In the genomic region with DNA sequence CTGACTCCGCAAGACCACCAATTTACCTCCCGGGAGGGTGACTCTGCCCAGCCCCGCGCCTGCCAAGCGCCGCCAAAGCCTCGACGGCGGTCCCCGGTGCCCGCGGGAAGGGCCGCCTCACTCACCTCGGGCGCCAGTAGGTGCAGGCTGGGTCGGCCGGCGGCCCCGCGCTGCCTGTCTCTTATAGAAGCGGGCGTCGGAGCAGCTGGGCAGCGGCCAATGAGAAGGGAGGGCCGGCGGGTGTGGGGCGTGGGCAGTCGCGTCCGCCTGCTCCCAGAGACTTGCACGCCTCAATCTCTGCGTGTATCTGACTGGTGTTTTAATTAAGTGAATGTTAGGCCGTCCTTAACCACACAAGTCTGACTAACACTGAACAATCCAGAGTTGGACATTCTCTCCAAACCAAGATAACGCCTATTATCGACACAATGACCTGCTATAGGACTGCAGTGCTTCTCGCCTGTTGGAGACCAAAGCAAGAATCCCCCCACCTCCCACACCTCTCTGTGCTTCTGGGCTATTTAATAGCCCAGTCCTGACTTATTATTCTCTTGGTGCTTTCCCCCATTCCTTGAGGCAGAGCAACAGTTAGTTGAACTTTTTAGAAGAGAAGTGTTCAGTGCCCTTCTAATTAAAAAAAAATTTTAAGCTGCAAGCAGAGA, we compare ENCODE assay signal across 9 cellular contexts. TPM values are rescaled to one million over a fixed set of nuclear protein-coding genes. Genes with fewer than 3 reads are reported as not detected.
DNase-seq lines count a peak whose midpoint lies in the region; ATAC-seq, FAIRE-seq and TF ChIP-seq lines count a peak whose summit lies in the region.
"Had no signal": no experiment of that assay in that cellular context is flagged by ENCODE, and none has a peak within 500 bp of the region (broad histone marks: within the 10 kb centered on the region; RNA-seq: fewer than 3 reads in every experiment).

A gene (minus strand): TSS at position 154 of the 662 bp plus-strand sequence. CDS start 5,507 bp downstream, outside the sequence.

- H3K4me1 Mint-ChIP-seq in activated naive CD4-positive, alpha-beta T cell treated with anti-CD3 and anti-CD28 coated beads for 36 hours (ENCODE audit: low read depth) = no peaks in the 10 kb centered on the region

- intact Hi-C loops in K562 (cut with micrococcal nuclease) = no loop called here
- intact Hi-C loops in activated naive CD4-positive, alpha-beta T cell treated with anti-CD3 and anti-CD28 coated beads for 36 hours (cut with micrococcal nuclease) = no loop called here

- no peak for FAIRE-seq in K562 (lab: Jason Lieb, UNC)

- H3K27me3 ChIP-seq in HUES6 (ENCODE audit: control insufficient read depth, insufficient read depth, low read length) = peaks cover 43% of the 10 kb centered on the region
- peaks cover 26 to 28% of the 10 kb centered on the region in 2 experiments for H3K27me3 ChIP-seq in K562 (ENCODE audit: control insufficient read depth in 2 of 2, insufficient read depth in 2 of 2, low read length in 2 of 2)
- H3K27me3 ChIP-seq in suprapubic skin = peaks cover 12% of the 10 kb centered on the region

- TF ChIP-seq CTCF in K562 (IDR thresholded peaks at IDR 0.05 in 2 of 3, conservative IDR thresholded peaks at IDR 0.05 in 1 of 3; ENCODE audit: insufficient read depth in 2 of 3, low read depth in 1 of 3, low read length in 3 of 3) (no peak), suprapubic skin (IDR thresholded peaks at IDR 0.05) (no peak)

- no peak within 1 kb of the TSS for H3K27ac Mint-ChIP-seq in activated naive CD4-positive, alpha-beta T cell treated with anti-CD3 and anti-CD28 coated beads for 36 hours

- TF ChIP-seq RAD21 in K562 (CRISPR knock-in tag; conservative IDR thresholded peaks at IDR 0.05 in 1 of 2, IDR thresholded peaks at IDR 0.05 in 1 of 2) = no peak

- H3K36me3 Mint-ChIP-seq in activated naive CD4-positive, alpha-beta T cell treated with anti-CD3 and anti-CD28 coated beads for 36 hours (ENCODE audit: low read depth) = peaks cover 7% of the 10 kb centered on the region

- 10% methylated on average over 32 of the region's 36 CpGs for WGBS in K562 (ENCODE audit: insufficient coverage, low coverage, missing lambda C conversion rate)
- WGBS in suprapubic skin = 15% methylated on average over 6 of the region's 36 CpGs

- DNase-seq in K562 (ENCODE audit: extremely low read depth in 1 of 4, low spot score in 3 of 4) (peak in 2 of 4 experiments; percentile 12 to 15), iPS-NIHi7 (ENCODE audit: extremely low spot score) (peak; percentile 79), suprapubic skin (ENCODE audit: low spot score in 2 of 2) (no peak), NCI-H128 (lab: John Stamatoyannopoulos, UW; ENCODE audit: unreplicated experiment) (no peak)
- DNase-seq in stimulated activated CD4-positive, alpha-beta T cell treated with anti-CD3 and anti-CD28 coated beads, Interleukin-4, amount 100 ng/mL, for 4 hours = no peak
- no peak for DNase-seq in activated naive CD4-positive, alpha-beta T cell treated with anti-CD3 and anti-CD28 coated beads for 36 hours
- DNase-seq: activated CD4-positive, alpha-beta T cell treated with anti-CD3 and anti-CD28 coated beads, Interleukin-2, amount 50 U/mL, for 1 hour; MV-4-11 had no signal

- H3K4me1 ChIP-seq in HUES6 (ENCODE audit: control insufficient read depth, insufficient read depth, low read length) (no peaks in the 10 kb centered on the region), K562 (replicated peaks in 1 of 2; ENCODE audit: control insufficient read depth in 2 of 2, insufficient read depth in 2 of 2, low read length in 2 of 2) (peaks cover 0 to 5% of the 10 kb centered on the region in 2 experiments; a peak in 1 of 5 replicates), suprapubic skin (peaks cover 11% of the 10 kb centered on the region)

- CTCF ChIA-PET in K562 (lab: Yijun Ruan, JAX; ENCODE audit: low intra/inter-chr PET ratio) = no interaction called here
- CTCF ChIA-PET in activated naive CD4-positive, alpha-beta T cell treated with anti-CD3 and anti-CD28 coated beads for 36 hours (lab: Charles Lee) = no interaction called here

- H3K9ac ChIP-seq in HUES6 (ENCODE audit: low read length) (no peak within 1 kb of the TSS), K562 (ENCODE audit: insufficient read depth in 1 of 2, low read depth in 2 of 2, low read length in 2 of 2) (no peak within 1 kb of the TSS)

- H3K79me2 ChIP-seq in K562 (ENCODE audit: control insufficient read depth, insufficient read depth, low read length) = no peaks in the 10 kb centered on the region

- POLR2A ChIA-PET in K562 (lab: Yijun Ruan, JAX) = no interaction called here

- no peaks in the 10 kb centered on the region for H3K9me3 ChIP-seq in HUES6 (ENCODE audit: control insufficient read depth, insufficient read depth, low read depth, low read length)
- no peaks in the 10 kb centered on the region for H3K9me3 ChIP-seq in K562 (replicated peaks; ENCODE audit: control insufficient read depth, insufficient read depth, low read depth, low read length)
- no peaks in the 10 kb centered on the region for H3K9me3 ChIP-seq in suprapubic skin

- H3K36me3 ChIP-seq in HUES6 (ENCODE audit: control insufficient read depth, insufficient read depth, low read length) = no peaks in the 10 kb centered on the region
- no peaks in the 10 kb centered on the region for H3K36me3 ChIP-seq in K562 (ENCODE audit: control insufficient read depth, insufficient read depth, low read length)
- H3K36me3 ChIP-seq in suprapubic skin = no peaks in the 10 kb centered on the region

- H3K9me3 Mint-ChIP-seq in activated naive CD4-positive, alpha-beta T cell treated with anti-CD3 and anti-CD28 coated beads for 36 hours = no peaks in the 10 kb centered on the region

- no peak within 1 kb of the TSS for H3K4me2 ChIP-seq in K562 (ENCODE audit: insufficient read depth, low read length)

- H3K27me3 Mint-ChIP-seq in activated naive CD4-positive, alpha-beta T cell treated with anti-CD3 and anti-CD28 coated beads for 36 hours (ENCODE audit: low read depth) = peaks cover 39% of the 10 kb centered on the region

- in situ Hi-C loops in K562 (cut with MboI) = no loop called here

- peaks cover 5% of the 10 kb centered on the region; the same call in 1 of the 2 replicates for H4K20me1 ChIP-seq in K562 (replicated peaks; ENCODE audit: control insufficient read depth, insufficient read depth, low read length)

- no peaks in the 10 kb centered on the region for H3K9me1 ChIP-seq in K562 (ENCODE audit: control insufficient read depth, insufficient read depth, low read length)

- TF ChIP-seq EP300 in K562 (IDR thresholded peaks at IDR 0.05; ENCODE audit: low read length) = no peak
- TF ChIP-seq EP300 in suprapubic skin (IDR thresholded peaks at IDR 0.05) = no peak

- H2AFZ ChIP-seq in K562 (ENCODE audit: low read depth, low read length) = no peak within 1 kb of the TSS

- no TSS peak for BruUV-seq in K562 (replicated peaks; lab: Mats Ljungman, UMichigan)

- ATAC-seq in K562 = peak; percentile 62

- H3K4me3 ChIP-seq in HUES6 (ENCODE audit: low read depth, low read length) (peak within 1 kb of the TSS; percentile 38), K562 (no peak within 1 kb of the TSS), suprapubic skin (peak within 1 kb of the TSS; percentile 24)

- TF ChIP-seq POLR2A in K562 (conservative IDR thresholded peaks at IDR 0.05) = no peak
- TF ChIP-seq POLR2A in suprapubic skin (IDR thresholded peaks at IDR 0.05) = no peak

- H3K27ac ChIP-seq in HUES6 (ENCODE audit: low read depth, low read length) (no peak within 1 kb of the TSS), K562 (ENCODE audit: extremely low read depth, low read depth, low read length) (no peak within 1 kb of the TSS), suprapubic skin (no peak within 1 kb of the TSS)

- no peak within 1 kb of the TSS for H3K4me3 Mint-ChIP-seq in activated naive CD4-positive, alpha-beta T cell treated with anti-CD3 and anti-CD28 coated beads for 36 hours

TF ChIP-seq in K562, 482 proteins besides CTCF, POLR2A, EP300 and RAD21:
- TF ChIP-seq EGR1 (conservative IDR thresholded peaks at IDR 0.05) (0 out of 2 replicates have a peak, but pooled peaks have one; percentile 9), ZNF780A (CRISPR knock-in tag; IDR thresholded peaks at IDR 0.05) (no peak), FOSL1 (tag; conservative IDR thresholded peaks at IDR 0.05) (peak; percentile 44)

RNA-seq across cellular contexts. Expression of the gene that starts here (rescaled TPM):
- 0.05 and 0.74 TPM in 2 replicates for total RNA-seq in K562 (2011; cell fraction: chromatin; rRNA removed; ENCODE audit: low replicate concordance)
- 0.17 and 0.53 TPM in 2 replicates for total RNA-seq in K562 (2011; cell fraction: nucleolus; rRNA removed)
- total RNA-seq in K562 (2011; cell fraction: nucleoplasm; rRNA removed) = 0.38 and 0.44 TPM in 2 replicates
- 0.04 and 0.05 TPM in 2 replicates for total RNA-seq in K562 (2014; rRNA removed)
- total RNA-seq in K562 (2014; rRNA removed; fragmentation: Illumina TruSeq; extraction: Trizol) = 0.22 and 0.51 TPM in 2 replicates
- 0.23 and 0.29 TPM in 2 replicates for total RNA-seq in K562 (2015; rRNA removed; fragmentation: Illumina TruSeq; extraction: Trizol)
- 0.11 and 0.13 TPM in 2 replicates for total RNA-seq in K562 (2021)
- polyA plus RNA-seq in K562 (2011; rRNA removed) = 0.15 and 0.17 TPM in 2 replicates
- polyA plus RNA-seq in K562 (2011; cell fraction: cytosol; rRNA removed) = 0.03 and 0.04 TPM in 2 replicates
- 0.53 and 0.55 TPM in 2 replicates for polyA plus RNA-seq in K562 (2011; cell fraction: nucleus; rRNA removed)
- polyA plus RNA-seq in K562 (2012) = 0.09 and 0.17 TPM in 2 replicates
- 0.19 and 0.22 TPM in 2 replicates for polyA plus RNA-seq in K562 (2014; fragmentation: Illumina TruSeq; extraction: Trizol)
- polyA plus RNA-seq in K562 (2014; fragmentation: Nextera tagmentation; extraction: Ambion mirVana) = under 1 TPM; 0.04 to 0.17 TPM
- 0.19 and 0.49 TPM in 2 replicates for polyA plus RNA-seq in K562 (2014; rRNA removed)
- polyA minus RNA-seq in K562 (2011; rRNA and poly(A)+ RNA removed) = 0.27 and 0.60 TPM in 2 replicates
- not detected in 2 replicates for polyA minus RNA-seq in K562 (2011; cell fraction: cytosol; rRNA and poly(A)+ RNA removed)
- 0.27 and 0.56 TPM in 2 replicates for polyA minus RNA-seq in K562 (2011; cell fraction: nucleus; rRNA and poly(A)+ RNA removed)
- total RNA-seq in suprapubic skin = 1 to 10 TPM in 1 of 4 donors, under 1 TPM in 3; 0.19 to 1.9 (median 0.40) TPM
- under 1 TPM in 1 of 2 experiments, not detected in 1; 0.47 TPM for total RNA-seq in activated naive CD4-positive, alpha-beta T cell treated with anti-CD3 and anti-CD28 coated beads for 36 hours

Comparison
In these comparisons a context has a peak if more than half of its experiments do, and no peak if none do; other contexts are left out.
1. Peak in ATAC-seq in K562; RNA of the gene not detected or under 1 TPM.